Comparison of ENCODE assay signal across 9 cellular contexts in genomic region chr22:36323855-36324331, GRCh38.
A peak's percentile ranks its signal among the peaks of the same experiment; 100 is the strongest.
DNase-seq lines count a peak whose midpoint lies in the region; ATAC-seq, FAIRE-seq and TF ChIP-seq lines count a peak whose summit lies in the region.
"Had no signal": no experiment of that assay in that cellular context is flagged by ENCODE, and none has a peak within 500 bp of the region (broad histone marks: within the 10 kb centered on the region; RNA-seq: fewer than 3 reads in every experiment).

No MANE protein-coding gene starts in this region.

- no peak overlapping the region for H3K9ac ChIP-seq in H1 (replicated peaks in 1 of 4; ENCODE audit: extremely low read depth in 1 of 4, low read depth in 3 of 4, low read length in 3 of 4)

- H3K4me3 ChIP-seq in RWPE2 (ENCODE audit: severe bottlenecking) = no peak overlapping the region
- H3K4me3 ChIP-seq in H1 (ENCODE audit: extremely low read depth in 1 of 4, insufficient read depth in 2 of 4, low read depth in 3 of 4, low read length in 4 of 4) = no peak overlapping the region
- H3K4me3 ChIP-seq in mucosa of descending colon = no peak overlapping the region

- no peak for TF ChIP-seq EP300 in H1 (IDR thresholded peaks at IDR 0.05; ENCODE audit: borderline replicate concordance in 1 of 2, low read depth in 2 of 2, low read length in 2 of 2)

- peaks cover 9% of the 10 kb centered on the region for H3K79me1 ChIP-seq in H1 (ENCODE audit: low read depth, low read length)

- no peak overlapping the region for H4K8ac ChIP-seq in H1 (ENCODE audit: extremely low read depth, insufficient read depth, low read length)

- no peak for FAIRE-seq in H1 (lab: Jason Lieb, UNC)

- peak overlapping the region; percentile 100 for H3K27ac ChIP-seq in RWPE2 (ENCODE audit: poor library complexity, severe bottlenecking)
- peak overlapping the region; percentile 5; the same call in 1 of the 2 replicates for H3K27ac ChIP-seq in H1 (ENCODE audit: low read depth, low read length)

- H4K5ac ChIP-seq in H1 (ENCODE audit: insufficient read length, low read depth, low read length) = no peak overlapping the region

- no peaks in the 10 kb centered on the region for H3K23me2 ChIP-seq in H1 (ENCODE audit: low read depth, low read length)

- TF ChIP-seq RAD21 in H1 (IDR thresholded peaks at IDR 0.05 in 1 of 2, conservative IDR thresholded peaks at IDR 0.05 in 1 of 2; ENCODE audit: low read depth in 2 of 2, low read length in 2 of 2) = no peak

- no peak overlapping the region for H4K91ac ChIP-seq in H1 (replicated peaks; ENCODE audit: insufficient read length, low read length)

- DNase-seq in RWPE2 (ENCODE audit: low spot score) = no peak
- no peak for DNase-seq in H1 (ENCODE audit: low read depth in 1 of 2, low spot score in 2 of 2)
- peak in 2 of 3 donors; percentile 55 to 67 for DNase-seq in mucosa of descending colon
- DNase-seq in superior temporal gyrus (ENCODE audit: extremely low spot score) = peak; percentile 15
- no peak for DNase-seq in mesenteric fat pad (ENCODE audit: low spot score)
- DNase-seq in NCI-H187 treated with DMSO at 0.1 percent for 48 hours (lab: John Stamatoyannopoulos, UW) = no peak
- DNase-seq in occipital lobe (lab: John Stamatoyannopoulos, UW) = no peak
- DNase-seq: activated naive CD4-positive, alpha-beta T cell treated with anti-CD3 and anti-CD28 coated beads, Interleukin-2, amount 50 U/mL, for 16 hours had no signal

- H3K56ac ChIP-seq in H1 (replicated peaks; ENCODE audit: insufficient read length, low read depth, low read length) = no peak overlapping the region

- H3K79me2 ChIP-seq in H1 (ENCODE audit: control insufficient read depth in 1 of 2, insufficient read depth in 2 of 2, low read length in 2 of 2) = peaks cover 0 to 27% of the 10 kb centered on the region in 2 experiments; a peak in 2 of 4 replicates

- H4K20me1 ChIP-seq in H1 (replicated peaks in 1 of 2; ENCODE audit: control insufficient read depth in 1 of 2, insufficient read depth in 2 of 2, low read length in 2 of 2) = peaks cover 5 to 19% of the 10 kb centered on the region in 2 experiments

- H3K9me3 ChIP-seq in RWPE2 (ENCODE audit: severe bottlenecking) = no peaks in the 10 kb centered on the region
- no peaks in the 10 kb centered on the region for H3K9me3 ChIP-seq in H1 (ENCODE audit: insufficient read depth in 2 of 2, low read depth in 1 of 2, low read length in 1 of 2)
- H3K9me3 ChIP-seq in mucosa of descending colon = no peaks in the 10 kb centered on the region

- H3K18ac ChIP-seq in H1 (ENCODE audit: extremely low read depth, low read length) = no peak overlapping the region

- no peak overlapping the region for H3K14ac ChIP-seq in H1 (ENCODE audit: insufficient read length)

- WGBS in H1 (ENCODE audit: extremely low coverage in 1 of 2, insufficient coverage in 1 of 2, insufficient read length in 1 of 2, insufficient replicate concordance in 2 of 2, low coverage in 1 of 2, low lambda C conversion rate in 2 of 2, missing lambda C conversion rate in 1 of 2), 2 experiments = 95% methylated on average over 21 of the region's 21 CpGs; no CpG with 5 or more reads in 1 of the 2 experiments

- CTCF ChIA-PET in H1 (lab: Charles Lee; ENCODE audit: partially characterized antibody) = interaction anchor here (1.4 to 6.7 kb wide), 6 partner anchors 10 to 163 kb away, joined by 4 to 37 read pairs (median 11); no protein-coding TSS in a partner anchor

- H3K27me3 ChIP-seq in RWPE2 (ENCODE audit: insufficient read depth, poor library complexity, severe bottlenecking) (no peaks in the 10 kb centered on the region), H1 (replicated peaks in 1 of 4; ENCODE audit: control insufficient read depth in 3 of 4, extremely low read depth in 1 of 4, insufficient read depth in 3 of 4, low read length in 3 of 4) (no peaks in the 10 kb centered on the region)

- H2AK5ac ChIP-seq in H1 (ENCODE audit: low read depth, low read length) = no peak overlapping the region

- H3K4me1 ChIP-seq in RWPE2 (ENCODE audit: insufficient read depth, poor library complexity, severe bottlenecking) (peaks cover 32% of the 10 kb centered on the region), H1 (replicated peaks in 1 of 4; ENCODE audit: control insufficient read depth in 3 of 4, insufficient read depth in 4 of 4, low read length in 3 of 4) (peaks cover 0 to 7% (median 5%) of the 10 kb centered on the region in 4 experiments; a peak in 6 of 7 replicates), mucosa of descending colon (ENCODE audit: low read depth) (peaks cover 31% of the 10 kb centered on the region)

- H3K36me3 ChIP-seq in RWPE2 (ENCODE audit: low read depth) (peaks cover 100% of the 10 kb centered on the region), H1 (ENCODE audit: control insufficient read depth in 2 of 4, insufficient read depth in 4 of 4, low read length in 3 of 4) (peaks cover 30 to 71% (median 62%) of the 10 kb centered on the region in 4 experiments), mucosa of descending colon (ENCODE audit: low read depth) (peaks cover 11% of the 10 kb centered on the region)

- H3K4me2 ChIP-seq in H1 (ENCODE audit: insufficient read depth in 1 of 2, low read depth in 2 of 2, low read length in 2 of 2) = no peak overlapping the region

- TF ChIP-seq POLR2A in H1 (IDR thresholded peaks at IDR 0.05; ENCODE audit: control extremely low read depth in 1 of 2, low read depth in 2 of 2, low read length in 2 of 2) = no peak

- no peak overlapping the region for H3K4ac ChIP-seq in H1 (replicated peaks; ENCODE audit: insufficient read length, low read depth, low read length)

- H2BK15ac ChIP-seq in H1 (ENCODE audit: low read length) = no peak overlapping the region

- H3K23ac ChIP-seq in H1 (ENCODE audit: insufficient read length) = no peak overlapping the region

- ATAC-seq in RWPE2 (ENCODE audit: low read depth) (no peak), mucosa of descending colon (no peak), HG02642 (IDR thresholded peaks at IDR 0.05; ENCODE audit: poor library complexity, unreplicated experiment) (no peak)

- intact Hi-C loops in mucosa of descending colon (cut with DNase I, micrococcal nuclease) = loop anchor here in 1 of 2 donors (10.0 kb wide), 1 partner anchor 61 kb away; the partner anchor contains the start of gene MYH9

- TF ChIP-seq CTCF in RWPE2 (IDR thresholded peaks at IDR 0.05; ENCODE audit: poor library complexity, severe bottlenecking) (no peak), H1 (IDR thresholded peaks at IDR 0.05; ENCODE audit: control extremely low read depth in 1 of 3, insufficient read depth in 1 of 3, low read depth in 1 of 3, low read length in 3 of 3) (no peak), mucosa of descending colon (IDR thresholded peaks at IDR 0.05) (no peak)

- H2BK20ac ChIP-seq in H1 (ENCODE audit: low read length) = no peak overlapping the region

- POLR2A ChIA-PET in H1 (lab: Charles Lee; ENCODE audit: partially characterized antibody) = interaction anchor here (0.7 to 1.7 kb wide), 5 partner anchors 8 to 173 kb away, joined by 3 to 4 read pairs (median 3); no protein-coding TSS in a partner anchor

- no peak overlapping the region for H2BK120ac ChIP-seq in H1 (replicated peaks; ENCODE audit: low read depth, low read length)

- H2AFZ ChIP-seq in H1 (ENCODE audit: low read length) = no peak overlapping the region

- H2BK12ac ChIP-seq in H1 (ENCODE audit: low read depth, low read length) = no peak overlapping the region

- 0 out of 2 replicates have a peak overlapping the region, but pooled peaks have one; percentile 84 for H2BK5ac ChIP-seq in H1 (ENCODE audit: low read depth, low read length)

TF ChIP-seq in H1, 55 proteins besides CTCF, POLR2A, EP300 and RAD21:
- TF ChIP-seq POLR2AphosphoS5 (IDR thresholded peaks at IDR 0.05; ENCODE audit: low read depth, low read length) = 0 out of 2 replicates have a peak, but pooled peaks have one; percentile 36
- TF ChIP-seq EGR1 (IDR thresholded peaks at IDR 0.05; ENCODE audit: borderline replicate concordance, low read depth, low read length) = no peak

Comparison
In these comparisons a context has a peak if more than half of its experiments do, and no peak if none do; other contexts are left out.
1. DNase-seq: peak in mucosa of descending colon (2 of 3) and superior temporal gyrus (single experiment); none in RWPE2 (single experiment), H1 (0 of 2), mesenteric fat pad (single experiment), NCI-H187 treated with DMSO at 0.1 percent for 48 hours (single experiment) and occipital lobe (single experiment).